26 cellular contexts compared by ENCODE assay signal in the genomic region with DNA sequence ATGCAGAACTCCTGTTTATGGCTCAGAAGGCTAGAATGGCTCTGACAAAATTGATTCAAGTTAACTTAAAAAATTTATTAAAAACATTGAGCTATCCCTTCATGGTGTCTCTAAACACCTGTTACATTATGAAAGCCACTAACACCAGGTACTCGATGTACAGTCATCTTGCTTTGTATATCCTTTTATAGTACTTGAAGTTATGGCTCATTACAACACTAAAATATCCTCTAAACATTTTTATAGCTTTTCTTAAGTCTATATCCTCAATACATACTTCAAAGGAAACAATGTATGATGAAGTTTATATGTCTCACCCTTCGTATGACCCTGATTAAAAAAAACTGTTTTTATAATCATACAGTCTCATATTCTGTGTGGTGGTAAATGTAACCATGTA. TPM values are rescaled to one million over a fixed set of nuclear protein-coding genes. Genes with fewer than 3 reads are reported as not detected.
"Had no signal": no experiment of that assay in that cellular context is flagged by ENCODE, and none has a peak within 500 bp of the region (broad histone marks: within the 10 kb centered on the region; RNA-seq: fewer than 3 reads in every experiment).

No MANE protein-coding gene starts in this region.

- H3K4me3 ChIP-seq: coronary artery, esophagus muscularis mucosa, gastroesophageal sphincter, heart left ventricle, hepatocyte, left lung, psoas muscle, sigmoid colon, stomach, thyroid gland had no signal

- ATAC-seq: foreskin keratinocyte; gastroesophageal sphincter; heart left ventricle; left lung; naive thymus-derived CD8-positive, alpha-beta T cell; psoas muscle; right cardiac atrium; stimulated activated effector memory CD8-positive, alpha-beta T cell treated with anti-CD3 and anti-CD28 coated beads, Interleukin-12 subunit alpha, Interleukin-12 subunit beta, amount 100 ng/mL, for 72 hours had no signal

- H3K27ac ChIP-seq: coronary artery, esophagus muscularis mucosa, foreskin keratinocyte, gastroesophageal sphincter, heart left ventricle, hepatocyte, left lung, psoas muscle, sigmoid colon, stomach, thyroid gland had no signal

- H3K9me3 ChIP-seq: esophagus muscularis mucosa, gastroesophageal sphincter, heart left ventricle, left lung, psoas muscle, sigmoid colon, stomach, thyroid gland had no signal

- H3K36me3 ChIP-seq: esophagus muscularis mucosa, gastroesophageal sphincter, heart left ventricle, left lung, sigmoid colon, stomach, thyroid gland had no signal

- FAIRE-seq: endothelial cell of umbilical vein, kidney had no signal

- DNase-seq: dermis blood vessel endothelial cell; effector memory CD4-positive, alpha-beta T cell; foreskin keratinocyte; heart left ventricle; kidney; left lung; mesenchymal stem cell; naive thymus-derived CD8-positive, alpha-beta T cell; nephron progenitor cell; nucleus accumbens; posterior cingulate gyrus; psoas muscle; right cardiac atrium; sigmoid colon; stimulated activated CD4-positive, alpha-beta T cell treated with anti-CD3 and anti-CD28 coated beads, Interleukin-2, amount 100 ng/mL, for 24 hours; stimulated activated CD4-positive, alpha-beta T cell treated with anti-CD3 and anti-CD28 coated beads, Interleukin-4, amount 100 ng/mL, for 24 hours; stimulated activated naive CD4-positive, alpha-beta T cell treated with Interleukin-2 at 50 U/mL for 16 hours; stomach; thyroid gland had no signal

- H3K27me3 ChIP-seq: esophagus muscularis mucosa, foreskin keratinocyte, gastroesophageal sphincter, heart left ventricle, hepatocyte, left lung, sigmoid colon, stomach, thyroid gland had no signal

- H3K4me1 ChIP-seq: esophagus muscularis mucosa, foreskin keratinocyte, gastroesophageal sphincter, heart left ventricle, left lung, psoas muscle, stomach, thyroid gland had no signal

RNA-seq across cellular contexts. Expression of a gene that starts 38.2 kb away (rescaled TPM):
- polyA plus RNA-seq: endothelial cell of umbilical vein; fibroblast of lung; foreskin keratinocyte; heart left ventricle; naive thymus-derived CD8-positive, alpha-beta T cell had no signal
